Comparison of ENCODE assay signal across 8 cellular contexts in the genomic region with DNA sequence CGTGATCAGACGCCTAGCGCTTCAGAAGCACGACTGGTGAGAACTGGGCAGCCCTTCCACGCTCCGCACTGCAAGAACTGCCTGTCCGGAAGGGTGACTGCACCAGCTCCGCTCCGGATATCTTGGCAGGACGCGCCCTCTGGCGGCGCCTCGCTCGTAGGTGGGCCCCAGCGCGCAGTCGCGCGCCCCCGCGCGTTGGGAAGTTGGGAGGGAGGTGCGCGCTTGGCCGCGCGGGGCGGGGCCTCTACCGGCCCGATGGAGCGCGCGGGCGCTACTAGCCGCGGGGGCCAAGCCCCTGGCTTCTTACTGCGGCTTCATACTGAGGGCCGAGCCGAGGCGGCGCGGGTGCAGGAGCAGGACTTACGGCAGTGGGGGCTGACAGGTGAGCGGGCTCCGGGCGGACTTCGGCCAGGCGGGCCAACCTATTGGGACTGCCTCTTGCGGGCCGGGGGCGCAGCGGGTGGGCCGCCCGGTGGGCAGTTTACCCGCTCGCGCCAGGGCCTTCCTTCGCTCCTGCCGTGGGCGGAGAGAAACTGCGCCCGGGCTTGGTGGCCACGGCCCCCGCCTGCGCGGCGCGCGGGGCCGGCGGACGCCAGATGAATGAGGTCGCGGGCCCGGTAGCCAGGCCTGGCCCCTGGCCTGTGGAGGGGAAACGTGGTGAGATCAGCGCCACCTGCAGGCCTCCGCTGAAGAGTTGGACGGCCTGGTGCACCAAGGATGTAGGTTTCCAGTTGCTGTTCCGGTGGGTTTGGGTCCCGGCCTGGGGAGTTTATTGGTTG. TPM values are rescaled to one million over a fixed set of nuclear protein-coding genes. Genes with fewer than 3 reads are reported as not detected.
A peak's percentile ranks its signal among the peaks of the same experiment; 100 is the strongest.
DNase-seq lines count a peak whose midpoint lies in the region; ATAC-seq and TF ChIP-seq lines count a peak whose summit lies in the region.

A gene (plus strand): TSS at position 236 of the 779 bp plus-strand sequence. CDS start 20 bp downstream, at position 256.

- H3K4me3 Mint-ChIP-seq in Calu3 (ENCODE audit: low read depth, unreplicated experiment) (peak within 1 kb of the TSS; percentile 67), mesothelial cell of epicardium (peak within 1 kb of the TSS; percentile 89)

- H3K36me3 ChIP-seq in HUES48 (ENCODE audit: control insufficient read depth, insufficient read depth, low read length): no peaks in the 10 kb centered on the region
- peaks cover 12% of the 10 kb centered on the region for H3K36me3 ChIP-seq in NT2/D1 (ENCODE audit: insufficient read depth, insufficient read length, low read length)

- 0 out of 2 replicates have a peak, but pooled peaks cover 6% of the 10 kb centered on the region for H3K27me3 ChIP-seq in HUES48 (ENCODE audit: control insufficient read depth, insufficient read depth, low read length)
- H3K27me3 ChIP-seq in NT2/D1 (ENCODE audit: insufficient read depth, insufficient read length): no peaks in the 10 kb centered on the region

- H3K4me1 Mint-ChIP-seq in Calu3 (ENCODE audit: low read depth, unreplicated experiment): peaks cover 59% of the 10 kb centered on the region
- H3K4me1 Mint-ChIP-seq in mesothelial cell of epicardium: peaks cover 41% of the 10 kb centered on the region

- H3K36me3 Mint-ChIP-seq in Calu3 (ENCODE audit: insufficient read depth, unreplicated experiment) (peaks cover 18% of the 10 kb centered on the region), mesothelial cell of epicardium (no peaks in the 10 kb centered on the region)

- H3K9me3 Mint-ChIP-seq in Calu3 (ENCODE audit: low read depth, unreplicated experiment) (no peaks in the 10 kb centered on the region), mesothelial cell of epicardium (no peaks in the 10 kb centered on the region)

- intact Hi-C loops in Calu3 (cut with micrococcal nuclease; ENCODE audit: unreplicated experiment): loop anchor here (1.0 to 5.0 kb wide), 2 partner anchors 70 to 145 kb away; a partner anchor contains a TSS

- in situ Hi-C loops in endometrial microvascular endothelial cells (cut with HindIII; ENCODE audit: inconsistent ontology term, low pct_unique_long_range_greater_than_20kb, low sequenced_read_pairs): no loop called here

- H3K4me1 ChIP-seq in HUES48 (ENCODE audit: control insufficient read depth, insufficient read depth, low read length) (peaks cover 45% of the 10 kb centered on the region), NT2/D1 (ENCODE audit: insufficient read depth, insufficient read length) (no peaks in the 10 kb centered on the region)

- H3K27me3 Mint-ChIP-seq in Calu3 (ENCODE audit: unreplicated experiment): no peaks in the 10 kb centered on the region
- H3K27me3 Mint-ChIP-seq in mesothelial cell of epicardium (ENCODE audit: low read depth): no peaks in the 10 kb centered on the region

- BruUV-seq in Calu3 (replicated peaks; lab: Mats Ljungman, UMichigan): no TSS peak

- H3K27ac Mint-ChIP-seq in Calu3 (ENCODE audit: unreplicated experiment) (peak within 1 kb of the TSS; percentile 35), mesothelial cell of epicardium (peak within 1 kb of the TSS; percentile 80)

- TF ChIP-seq CTCF in Calu3 (IDR thresholded peaks at IDR 0.05; ENCODE audit: unreplicated experiment) (peak; percentile 93), mesothelial cell of epicardium (IDR thresholded peaks at IDR 0.05; ENCODE audit: unreplicated experiment) (peak; percentile 76)

- H3K27ac ChIP-seq in HUES48 (ENCODE audit: low read depth, low read length): peak within 1 kb of the TSS; percentile 92

- H3K9ac ChIP-seq in HUES48 (ENCODE audit: low read depth, low read length) (peak within 1 kb of the TSS; percentile 71), NT2/D1 (ENCODE audit: insufficient read length, low read depth) (peak within 1 kb of the TSS; percentile 95)

- peak; percentile 84 for ATAC-seq in GM21390 (IDR thresholded peaks at IDR 0.05; ENCODE audit: unreplicated experiment)

- H3K4me3 ChIP-seq in HUES48 (ENCODE audit: low read depth, low read length) (peak within 1 kb of the TSS; percentile 80), NT2/D1 (ENCODE audit: insufficient read length, low read depth) (peak within 1 kb of the TSS; percentile 74)

- CTCF ChIA-PET in Calu3 (lab: Charles Lee): interaction anchor here (0.6 to 1.3 kb wide), 11 partner anchors 11 to 147 kb away, joined by 3 to 13 read pairs (median 4); a partner anchor contains a TSS

- H3K9me3 ChIP-seq in HUES48 (ENCODE audit: control insufficient read depth, insufficient read depth, low read length) (no peaks in the 10 kb centered on the region), NT2/D1 (ENCODE audit: insufficient read depth, low read length) (peaks cover 34% of the 10 kb centered on the region)

- DNase-seq in Calu3 (peak; percentile 97), NT2/D1 (ENCODE audit: low read depth, low spot score) (peak; percentile 98), mesothelial cell of epicardium (ENCODE audit: low spot score in 2 of 2, unreplicated experiment in 2 of 2) (peak; percentile 87 to 96)
- peak; percentile 70 for DNase-seq in activated CD8-positive, alpha-beta memory T cell treated with anti-CD3 and anti-CD28 coated beads, Interleukin-2, amount 50 U/mL, for 1 hour (ENCODE audit: extremely low read depth)
- DNase-seq in stimulated activated CD8-positive, alpha-beta memory T cell treated with anti-CD3 and anti-CD28 coated beads, Interleukin-15, amount 100 ng/mL, for 48 hours (ENCODE audit: low read depth in 2 of 2): peak; percentile 88 to 92

RNA-seq across cellular contexts. Expression of the gene that starts here (rescaled TPM):
- total RNA-seq in Calu3 (2022): 32.6 and 34.2 TPM in 2 replicates
- total RNA-seq in endometrial microvascular endothelial cells (ENCODE audit: inconsistent ontology term): 28.8 TPM
- 66.5 to 67.5 TPM (median 67.4 TPM) in 3 replicates for total RNA-seq in mesothelial cell of epicardium

Comparison
In these comparisons a context has a peak if more than half of its experiments do, and no peak if none do; other contexts are left out.
1. Peak in every context shown above with its lines: DNase-seq, ATAC-seq, H3K4me3 ChIP-seq and H3K27ac ChIP-seq.